In the genomic region with DNA sequence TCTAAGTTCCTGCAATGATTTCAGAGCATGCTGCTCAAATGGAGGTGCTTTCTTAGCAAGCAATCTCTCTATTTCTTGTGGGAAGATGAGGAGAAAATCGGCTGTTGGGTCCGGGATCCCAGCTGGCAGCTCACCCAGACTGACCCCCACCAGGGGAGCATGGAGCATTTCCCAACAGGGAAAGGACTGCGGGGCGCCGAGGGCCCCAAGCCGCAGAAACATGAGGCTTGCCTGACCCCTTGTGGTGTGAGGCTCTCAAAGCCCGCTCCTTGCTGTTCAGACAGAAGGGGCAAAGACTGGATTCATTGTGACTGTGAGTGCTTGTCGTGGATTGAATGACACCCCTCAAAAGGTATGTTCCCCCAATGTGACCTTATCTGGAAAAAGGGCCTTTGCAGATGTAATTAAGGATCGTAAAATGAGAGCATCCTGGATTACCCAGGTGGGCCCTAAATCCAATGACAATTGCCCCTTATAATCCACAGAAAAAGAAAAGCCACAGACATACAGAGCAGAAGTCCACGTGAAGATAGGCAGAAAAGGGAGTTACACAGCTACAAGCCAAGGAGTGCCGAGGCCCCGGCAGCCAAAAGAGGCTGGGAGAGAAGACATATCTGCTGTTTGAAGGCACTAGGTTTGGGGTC, we compare ENCODE assay signal across 8 cellular contexts.
A peak's percentile ranks its signal among the peaks of the same experiment; 100 is the strongest.
DNase-seq lines count a peak whose midpoint lies in the region; ATAC-seq and TF ChIP-seq lines count a peak whose summit lies in the region.

No MANE protein-coding gene starts in this region.

- TF ChIP-seq POLR2A in upper lobe of left lung (IDR thresholded peaks at IDR 0.05): no peak

- TF ChIP-seq CTCF in upper lobe of left lung (IDR thresholded peaks at IDR 0.05): peak in 4 of 6 experiments; percentile 20 to 41 (median 30)

- no peak for TF ChIP-seq EP300 in upper lobe of left lung (IDR thresholded peaks at IDR 0.05)

- H3K4me3 ChIP-seq in upper lobe of left lung: no peak overlapping the region

- 18 to 19% methylated on average over 11 to 12 of the region's 12 CpGs for WGBS in upper lobe of left lung, 2 donors

- ATAC-seq in upper lobe of left lung (ENCODE audit: low FRiP score in 2 of 2): peak in 1 of 2 donors; percentile 28
- no peak for ATAC-seq in GM21360 (IDR thresholded peaks at IDR 0.05; ENCODE audit: unreplicated experiment)
- no peak for ATAC-seq in GM21367 (IDR thresholded peaks at IDR 0.05; ENCODE audit: unreplicated experiment)

- H3K4me1 ChIP-seq in upper lobe of left lung: no peaks in the 10 kb centered on the region

- H3K27ac ChIP-seq in upper lobe of left lung: no peak overlapping the region

- peak; percentile 53 for DNase-seq in activated CD8-positive, alpha-beta memory T cell treated with anti-CD3 and anti-CD28 coated beads, Interleukin-2, amount 50 U/mL, for 48 hours
- DNase-seq in activated CD8-positive, alpha-beta memory T cell treated with anti-CD3 and anti-CD28 coated beads, Interleukin-2, amount 50 U/mL, for 4 hours: no peak
- DNase-seq in M059J (ENCODE audit: low read depth): peak; percentile 25
- DNase-seq in UCSD-AML1 (lab: John Stamatoyannopoulos, UW; ENCODE audit: unreplicated experiment): peak; percentile 49
- peak in 28 of 51 donors; percentile 1 to 53 (median 12) for DNase-seq in hypothalamus (lab: John Stamatoyannopoulos, UW)
- peak in 1 of 2 donors; percentile 42 for DNase-seq in upper lobe of left lung

- H3K9me3 ChIP-seq in upper lobe of left lung: no peaks in the 10 kb centered on the region

- H3K36me3 ChIP-seq in upper lobe of left lung: no peaks in the 10 kb centered on the region

- no peaks in the 10 kb centered on the region for H3K27me3 ChIP-seq in upper lobe of left lung
